ENCODE assay signal across 10 cellular contexts in genomic region chr2:189254268-189254883, GRCh38.
DNase-seq lines count a peak whose midpoint lies in the region; ATAC-seq and TF ChIP-seq lines count a peak whose summit lies in the region.
"Had no signal": no experiment of that assay in that cellular context is flagged by ENCODE, and none has a peak within 500 bp of the region (broad histone marks: within the 10 kb centered on the region; RNA-seq: fewer than 3 reads in every experiment).

No MANE protein-coding gene starts in this region.

- H3K9me3 ChIP-seq in SK-N-MC (ENCODE audit: low read depth, low read length) (no peaks in the 10 kb centered on the region), ovary (no peaks in the 10 kb centered on the region)

- peak overlapping the region; percentile 14 for H3K9ac ChIP-seq in SK-N-MC (ENCODE audit: insufficient read length)

- whole genome bisulfite sequencing in ovary, 3 donors, result 20 to 35% (median 31%) methylated on average over 4 of the region's 4 CpGs

- no peaks in the 10 kb centered on the region for H3K27me3 ChIP-seq in ovary

- no peak for TF ChIP-seq POLR2A in ovary (IDR thresholded peaks at IDR 0.05)

- H3K4me3 ChIP-seq in SK-N-MC, result peak overlapping the region; percentile 9; the same call in 1 of the 2 replicates
- no peak overlapping the region for H3K4me3 ChIP-seq in foreskin fibroblast (ENCODE audit: low read depth in 1 of 2, low read length in 2 of 2)
- H3K4me3 ChIP-seq in ovary, result no peak overlapping the region

- TF ChIP-seq EP300 in ovary (IDR thresholded peaks at IDR 0.05), result no peak

- intact Hi-C loops in ovary (cut with DNase I), result no loop called here

- ATAC-seq in GM21717 (IDR thresholded peaks at IDR 0.05; ENCODE audit: unreplicated experiment) (no peak), GM18858 (IDR thresholded peaks at IDR 0.05; ENCODE audit: unreplicated experiment) (no peak), HG03045 (IDR thresholded peaks at IDR 0.05; ENCODE audit: unreplicated experiment) (no peak)

- peaks cover 8% of the 10 kb centered on the region for H3K4me1 ChIP-seq in ovary (ENCODE audit: insufficient read depth)

- peak overlapping the region; percentile 88 for H3K27ac ChIP-seq in SK-N-MC
- peak overlapping the region in 1 of 2 donors; percentile 17 for H3K27ac ChIP-seq in ovary

- DNase-seq in Daoy (ENCODE audit: low read depth) (peak; percentile 41), SK-N-MC (ENCODE audit: low read depth, low spot score) (no peak), foreskin fibroblast (peak; percentile 85 to 90), ovary (peak; percentile 40 to 72 (median 61)), NCI-H187 (lab: John Stamatoyannopoulos, UW) (no peak)
- DNase-seq: activated T-cell treated with anti-CD3 and anti-CD28 coated beads, Interleukin-2, amount 50 U/mL, for 72 hours; stimulated activated CD4-positive, alpha-beta T cell treated with anti-CD3 and anti-CD28 coated beads, Interleukin-1b, Interleukin-23, amount 100 ng/mL, for 48 hours had no signal

- H3K36me3 ChIP-seq in SK-N-MC (ENCODE audit: insufficient read depth, low read length) (no peaks in the 10 kb centered on the region), ovary (no peaks in the 10 kb centered on the region)

- TF ChIP-seq CTCF in foreskin fibroblast (IDR thresholded peaks at IDR 0.05; ENCODE audit: low read depth, low read length) (no peak), ovary (IDR thresholded peaks at IDR 0.05) (no peak)

Comparison
In these comparisons a context has a peak if more than half of its experiments do, and no peak if none do; other contexts are left out.
1. DNase-seq: peak in Daoy (single experiment), foreskin fibroblast (2 of 2) and ovary (5 of 5); none in SK-N-MC (single experiment) and NCI-H187 (0 of 2).